ENCODE assay signal across 1 cellular context in genomic region chr1:169722784-169723183, GRCh38.
TF ChIP-seq lines count a peak whose summit lies in the region.

No MANE protein-coding gene starts in this region.

TF ChIP-seq in SK-N-SH treated with all-trans-retinoic acid at 6 μM for 48 hours, 23 proteins besides CTCF, POLR2A, EP300 and RAD21 (continued from another document):
- TF ChIP-seq POU6F1 (CRISPR knock-in tag; IDR thresholded peaks at IDR 0.05; ENCODE audit: borderline replicate concordance, low read depth) (no peak), BACH2 (CRISPR knock-in tag; IDR thresholded peaks at IDR 0.05; ENCODE audit: borderline replicate concordance) (no peak), ZNF8 (CRISPR knock-in tag; IDR thresholded peaks at IDR 0.05) (no peak), PPARA (CRISPR knock-in tag; IDR thresholded peaks at IDR 0.05; ENCODE audit: borderline replicate concordance) (no peak), SNAI2 (CRISPR knock-in tag; IDR thresholded peaks at IDR 0.05) (no peak), ISL1 (CRISPR knock-in tag; IDR thresholded peaks at IDR 0.05) (no peak), ARNTL (CRISPR knock-in tag; IDR thresholded peaks at IDR 0.05; ENCODE audit: borderline replicate concordance, low read depth) (no peak)
